In genomic region chr5:148382961-148383360, GRCh38 we compare ENCODE assay signal across 8 cellular contexts. TPM values are rescaled to one million over a fixed set of nuclear protein-coding genes. Genes with fewer than 3 reads are reported as not detected.
DNase-seq lines count a peak whose midpoint lies in the region; ATAC-seq and TF ChIP-seq lines count a peak whose summit lies in the region.

No MANE protein-coding gene starts in this region.

- H3K4me3 ChIP-seq in cardiac muscle cell, result peak overlapping the region; percentile 95
- peak overlapping the region; percentile 88 for H3K4me3 ChIP-seq in brain microvascular endothelial cell (ENCODE audit: low read depth, low read length)
- peak overlapping the region; percentile 91 to 94 for H3K4me3 ChIP-seq in uterus

- peak overlapping the region; percentile 94 for H3K4me3 Mint-ChIP-seq in mesothelial cell of epicardium

- no peaks in the 10 kb centered on the region for H3K9me3 Mint-ChIP-seq in mesothelial cell of epicardium

- peaks cover 13% of the 10 kb centered on the region for H3K4me1 ChIP-seq in cardiac muscle cell (ENCODE audit: low read depth)
- H3K4me1 ChIP-seq in uterus, result no peaks in the 10 kb centered on the region

- TF ChIP-seq CTCF in cardiac muscle cell (IDR thresholded peaks at IDR 0.05; ENCODE audit: low read depth, low read length), result no peak
- TF ChIP-seq CTCF in brain microvascular endothelial cell (IDR thresholded peaks at IDR 0.05; ENCODE audit: low read depth, low read length, missing control alignments), result no peak
- no peak for TF ChIP-seq CTCF in mesothelial cell of epicardium (IDR thresholded peaks at IDR 0.05; ENCODE audit: unreplicated experiment)
- no peak for TF ChIP-seq CTCF in uterus (IDR thresholded peaks at IDR 0.05)

- intact Hi-C loops in cardiac septum (cut with DNase I) (loop anchor here (5.0 kb wide), 1 partner anchor 69 kb away; no protein-coding TSS in a partner anchor), uterus (cut with DNase I; ENCODE audit: low total_unique reads) (no loop called here)

- no peak for DNase-seq in cardiac muscle cell (ENCODE audit: low read depth in 1 of 2, low spot score in 1 of 2)
- DNase-seq in cardiac septum (ENCODE audit: low spot score), result no peak
- DNase-seq in brain microvascular endothelial cell, result no peak
- no peak for DNase-seq in mesothelial cell of epicardium (ENCODE audit: low spot score in 2 of 2, unreplicated experiment in 2 of 2)
- no peak for DNase-seq in uterus
- no peak for DNase-seq in NCI-H226
- DNase-seq in 8988T, result no peak

- no peaks in the 10 kb centered on the region for H3K27me3 Mint-ChIP-seq in mesothelial cell of epicardium (ENCODE audit: low read depth)

- in situ Hi-C loops in brain microvascular endothelial cell (cut with HindIII; ENCODE audit: low pct_ligation_motif_present, low sequenced_read_pairs), result no loop called here

- no peak for ATAC-seq in HG03196 (IDR thresholded peaks at IDR 0.05; ENCODE audit: unreplicated experiment)

- H3K27ac ChIP-seq in cardiac muscle cell (peak overlapping the region; percentile 98), brain microvascular endothelial cell (no peak overlapping the region), uterus (peak overlapping the region; percentile 82 to 94)

- H3K27me3 ChIP-seq in cardiac muscle cell, result no peaks in the 10 kb centered on the region
- no peaks in the 10 kb centered on the region for H3K27me3 ChIP-seq in brain microvascular endothelial cell (replicated peaks)
- no peaks in the 10 kb centered on the region for H3K27me3 ChIP-seq in uterus

- H3K4me1 Mint-ChIP-seq in mesothelial cell of epicardium, result peaks cover 32% of the 10 kb centered on the region

- H3K36me3 ChIP-seq in cardiac muscle cell (no peaks in the 10 kb centered on the region), brain microvascular endothelial cell (replicated peaks) (no peaks in the 10 kb centered on the region), uterus (no peaks in the 10 kb centered on the region)

- H3K27ac Mint-ChIP-seq in mesothelial cell of epicardium, result peak overlapping the region; percentile 100

- no peak for TF ChIP-seq POLR2A in uterus (IDR thresholded peaks at IDR 0.05)

- no peaks in the 10 kb centered on the region for H3K9me3 ChIP-seq in cardiac muscle cell (ENCODE audit: low read depth)
- no peaks in the 10 kb centered on the region for H3K9me3 ChIP-seq in uterus

- peaks cover 3% of the 10 kb centered on the region for H3K36me3 Mint-ChIP-seq in mesothelial cell of epicardium

RNA-seq across cellular contexts. Expression of gene FBXO38, which starts 0.8 kb away (rescaled TPM):
- total RNA-seq in cardiac muscle cell (28.1 and 42.9 TPM in 2 replicates), cardiac septum (61.3 TPM), mesothelial cell of epicardium (54.9 to 63.3 TPM (median 55.8 TPM) in 3 replicates), uterus (10 to 100 TPM; 29.4 to 81.3 (median 48.7) TPM)
- polyA plus RNA-seq in cardiac muscle cell, result 24.2 and 37.3 TPM in 2 replicates

RNA-seq across cellular contexts. Expression of gene SPINK9, which starts 47.6 kb away (rescaled TPM):
- total RNA-seq in cardiac muscle cell, result not detected in 2 replicates
- not detected in 2 replicates for polyA plus RNA-seq in cardiac muscle cell
- total RNA-seq in cardiac septum, result not detected
- not detected in 3 replicates for total RNA-seq in mesothelial cell of epicardium
- not detected for total RNA-seq in uterus
